9 cellular contexts compared by ENCODE assay signal in the genomic region with DNA sequence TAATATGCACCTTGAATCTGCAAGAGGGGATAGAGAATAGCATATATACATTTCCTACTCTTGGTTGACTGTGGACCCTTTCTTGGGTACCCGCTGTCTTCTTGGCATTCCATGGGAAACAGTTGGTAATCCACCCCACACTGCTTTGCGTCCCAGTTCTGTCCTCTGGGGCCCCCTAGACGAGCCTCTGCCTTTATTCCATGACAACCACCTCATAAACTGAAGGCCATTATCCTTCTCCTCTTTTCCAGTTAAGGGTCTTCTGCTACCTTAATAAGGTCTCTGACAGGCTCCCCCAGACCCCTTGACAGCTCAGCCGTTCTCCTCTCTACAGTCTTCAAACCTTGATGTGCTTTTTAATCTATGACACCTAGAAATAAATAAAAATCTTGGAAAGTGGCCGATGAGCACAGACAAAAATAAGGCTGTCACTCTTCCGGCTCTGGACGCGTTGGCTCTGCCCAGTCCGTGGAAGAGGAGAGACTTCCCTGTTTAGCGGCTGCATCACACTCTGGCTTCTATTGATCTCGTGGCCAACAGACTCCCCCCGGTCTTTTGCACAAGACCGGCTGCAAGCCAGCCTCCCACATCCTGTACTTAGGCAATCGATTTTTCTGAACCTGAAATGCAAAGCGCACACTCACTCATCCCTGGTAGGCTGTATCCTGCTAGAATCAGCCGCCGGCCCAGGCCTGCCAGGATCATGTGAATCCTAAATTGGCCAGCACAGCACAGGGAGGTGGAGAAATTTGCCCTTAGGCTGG.
DNase-seq lines count a peak whose midpoint lies in the region; ATAC-seq and TF ChIP-seq lines count a peak whose summit lies in the region.
"Had no signal": no experiment of that assay in that cellular context is flagged by ENCODE, and none has a peak within 500 bp of the region (broad histone marks: within the 10 kb centered on the region; RNA-seq: fewer than 3 reads in every experiment).

No MANE protein-coding gene starts in this region.

- peak overlapping the region in 2 of 3 donors; percentile 65 to 77 for H3K27ac ChIP-seq in right lobe of liver
- no peak overlapping the region for H3K27ac ChIP-seq in uterus

- no peaks in the 10 kb centered on the region for H3K36me3 Mint-ChIP-seq in activated CD8-positive, alpha-beta memory T cell treated with anti-CD3 and anti-CD28 coated beads, Interleukin-2, amount 10 ng/mL, durations not matched to agents 7 days and 5 days

- WGBS in right lobe of liver (ENCODE audit: insufficient coverage, low coverage, low lambda C conversion rate, missing lambda C conversion rate) = 26% methylated on average over 17 of the region's 17 CpGs

- H3K27me3 ChIP-seq in right lobe of liver (no peaks in the 10 kb centered on the region), uterus (no peaks in the 10 kb centered on the region)

- DNase-seq in activated CD8-positive, alpha-beta memory T cell treated with anti-CD3 and anti-CD28 coated beads for 24 hours = peak; percentile 53
- DNase-seq in activated CD8-positive, alpha-beta memory T cell treated with anti-CD3 and anti-CD28 coated beads, Interleukin-2, amount 10 ng/mL, durations not matched to agents 7 days and 5 days = no peak
- peak; percentile 69 for DNase-seq in SK-N-DZ (ENCODE audit: low spot score)
- DNase-seq in right lobe of liver = peak; percentile 79 to 90 (median 85)
- DNase-seq in uterus = peak; percentile 41 to 46
- no peak for DNase-seq in ACHN
- DNase-seq in activated effector memory CD4-positive, alpha-beta T cell treated with anti-CD3 and anti-CD28 coated beads, Interleukin-2, amount 50 U/mL, for 16 hours = no peak
- no peak for DNase-seq in activated naive CD4-positive, alpha-beta T cell (lab: John Stamatoyannopoulos, UW)
- DNase-seq: activated CD4-positive, alpha-beta T cell treated with anti-CD3 and anti-CD28 coated beads, Interleukin-2, amount 50 U/mL, for 4 hours had no signal

- intact Hi-C loops in right lobe of liver (cut with DNase I) = no loop called here
- intact Hi-C loops in uterus (cut with DNase I; ENCODE audit: low total_unique reads) = no loop called here

- H3K36me3 ChIP-seq in right lobe of liver (no peaks in the 10 kb centered on the region), uterus (no peaks in the 10 kb centered on the region)

- no peak overlapping the region for H3K4me3 Mint-ChIP-seq in activated CD8-positive, alpha-beta memory T cell treated with anti-CD3 and anti-CD28 coated beads, Interleukin-2, amount 10 ng/mL, durations not matched to agents 7 days and 5 days

- no peaks in the 10 kb centered on the region for H3K9me3 Mint-ChIP-seq in activated CD8-positive, alpha-beta memory T cell treated with anti-CD3 and anti-CD28 coated beads, Interleukin-2, amount 10 ng/mL, durations not matched to agents 7 days and 5 days (ENCODE audit: low read depth)

- no peak for ATAC-seq in activated CD8-positive, alpha-beta memory T cell treated with anti-CD3 and anti-CD28 coated beads, Interleukin-2, amount 10 ng/mL, durations not matched to agents 7 days and 5 days
- ATAC-seq in right lobe of liver = peak; percentile 81 to 90 (median 86)

- H3K4me1 ChIP-seq in right lobe of liver (peaks cover 0 to 39% (median 15%) of the 10 kb centered on the region in 4 donors), uterus (no peaks in the 10 kb centered on the region)

- in situ Hi-C loops in ACHN (cut with HindIII; ENCODE audit: low pct_ligation_motif_present, low pct_unique_long_range_greater_than_20kb, low sequenced_read_pairs) = no loop called here

- peaks cover 37% of the 10 kb centered on the region for H3K27me3 Mint-ChIP-seq in activated CD8-positive, alpha-beta memory T cell treated with anti-CD3 and anti-CD28 coated beads, Interleukin-2, amount 10 ng/mL, durations not matched to agents 7 days and 5 days

- TF ChIP-seq CTCF in right lobe of liver (IDR thresholded peaks at IDR 0.05) (no peak), uterus (IDR thresholded peaks at IDR 0.05) (no peak)

- H3K9me3 ChIP-seq in right lobe of liver (no peaks in the 10 kb centered on the region), uterus (no peaks in the 10 kb centered on the region)

- no peaks in the 10 kb centered on the region for H3K4me1 Mint-ChIP-seq in activated CD8-positive, alpha-beta memory T cell treated with anti-CD3 and anti-CD28 coated beads, Interleukin-2, amount 10 ng/mL, durations not matched to agents 7 days and 5 days

- H3K27ac Mint-ChIP-seq in activated CD8-positive, alpha-beta memory T cell treated with anti-CD3 and anti-CD28 coated beads, Interleukin-2, amount 10 ng/mL, durations not matched to agents 7 days and 5 days = no peak overlapping the region

- CTCF ChIA-PET in activated CD8-positive, alpha-beta memory T cell treated with anti-CD3 and anti-CD28 coated beads, Interleukin-2, amount 10 ng/mL, durations not matched to agents 7 days and 5 days (lab: Charles Lee) = no interaction called here

- TF ChIP-seq POLR2A in right lobe of liver (IDR thresholded peaks at IDR 0.05) = peak; percentile 14
- no peak for TF ChIP-seq POLR2A in uterus (IDR thresholded peaks at IDR 0.05)

- H3K4me3 ChIP-seq in right lobe of liver = no peak overlapping the region
- no peak overlapping the region for H3K4me3 ChIP-seq in uterus

Comparison
In these comparisons a context has a peak if more than half of its experiments do, and no peak if none do; other contexts are left out.
1. DNase-seq: peak in activated CD8-positive, alpha-beta memory T cell treated with anti-CD3 and anti-CD28 coated beads for 24 hours (single experiment), SK-N-DZ (single experiment), right lobe of liver (3 of 3) and uterus (2 of 2); none in activated CD8-positive, alpha-beta memory T cell treated with anti-CD3 and anti-CD28 coated beads, Interleukin-2, amount 10 ng/mL, durations not matched to agents 7 days and 5 days (single experiment), ACHN (single experiment), activated effector memory CD4-positive, alpha-beta T cell treated with anti-CD3 and anti-CD28 coated beads, Interleukin-2, amount 50 U/mL, for 16 hours (single experiment) and activated naive CD4-positive, alpha-beta T cell (0 of 4).
2. H3K27ac ChIP-seq: peak in right lobe of liver (2 of 3); none in uterus (0 of 2).